Comparison of ENCODE assay signal across 9 cellular contexts in genomic region chr1:221740260-221740830, GRCh38. TPM values are rescaled to one million over a fixed set of nuclear protein-coding genes. Genes with fewer than 3 reads are reported as not detected.
A peak's percentile ranks its signal among the peaks of the same experiment; 100 is the strongest.
DNase-seq lines count a peak whose midpoint lies in the region; ATAC-seq, FAIRE-seq and TF ChIP-seq lines count a peak whose summit lies in the region.
"Had no signal": no experiment of that assay in that cellular context is flagged by ENCODE, and none has a peak within 500 bp of the region (broad histone marks: within the 10 kb centered on the region; RNA-seq: fewer than 3 reads in every experiment).

No MANE protein-coding gene starts in this region.

- no peak for DNase-seq in AG10803 (ENCODE audit: low read depth)
- no peak for DNase-seq in colonic mucosa
- no peak for DNase-seq in GF-D8 (lab: John Stamatoyannopoulos, UW)
- no peak for DNase-seq in D721Med (ENCODE audit: insufficient read length, low spot score)
- DNase-seq in NK-92 (lab: John Stamatoyannopoulos, UW; ENCODE audit: unreplicated experiment), result no peak
- DNase-seq: foreskin melanocyte had no signal

- intact Hi-C loops in colonic mucosa (cut with DNase I), result loop anchor here (10.0 kb wide), 1 partner anchor 264 kb away; no protein-coding TSS in a partner anchor

- peak overlapping the region; percentile 97 for H3K4me3 ChIP-seq in AG10803 (ENCODE audit: low read length)
- peak overlapping the region; percentile 80 for H3K4me3 ChIP-seq in HUES64 (ENCODE audit: low read length)
- H3K4me3 ChIP-seq in colonic mucosa, result peak overlapping the region; percentile 65
- peak overlapping the region; percentile 65 for H3K4me3 ChIP-seq in mucosa of stomach (ENCODE audit: low read length)

- H3K9me3 ChIP-seq in HUES64 (ENCODE audit: insufficient read depth, low read depth, low read length) (no peaks in the 10 kb centered on the region), colonic mucosa (no peaks in the 10 kb centered on the region), mucosa of stomach (ENCODE audit: control insufficient read depth, low read length) (no peaks in the 10 kb centered on the region)

- no peak for ATAC-seq in GM18867 (IDR thresholded peaks at IDR 0.05; ENCODE audit: unreplicated experiment)

- FAIRE-seq in D721Med (lab: Jason Lieb, UNC), result no peak

- H3K27me3 ChIP-seq in HUES64 (ENCODE audit: insufficient read depth, low read length) (peaks cover 21% of the 10 kb centered on the region), colonic mucosa (no peaks in the 10 kb centered on the region), mucosa of stomach (ENCODE audit: control insufficient read depth, insufficient read depth, low read length) (no peaks in the 10 kb centered on the region)

- WGBS in HUES64, result 15% methylated on average over 7 of the region's 7 CpGs

- H3K9ac ChIP-seq in HUES64 (ENCODE audit: low read depth, low read length) (no peak overlapping the region), colonic mucosa (ENCODE audit: low read depth in 2 of 2, low read length in 2 of 2) (peak overlapping the region; percentile 13 to 89), mucosa of stomach (ENCODE audit: low read length) (peak overlapping the region; percentile 95)

- H3K4me1 ChIP-seq in HUES64 (ENCODE audit: insufficient read depth, low read length) (peaks cover 16% of the 10 kb centered on the region), colonic mucosa (peaks cover 4% of the 10 kb centered on the region), mucosa of stomach (ENCODE audit: control insufficient read depth, insufficient read depth, low read length) (peaks cover 17% of the 10 kb centered on the region)

- H3K27ac ChIP-seq in HUES64 (ENCODE audit: low read depth, low read length) (no peak overlapping the region), colonic mucosa (no peak overlapping the region)

- TF ChIP-seq CTCF in AG10803 (conservative IDR thresholded peaks at IDR 0.05; ENCODE audit: low read length) (no peak), colonic mucosa (IDR thresholded peaks at IDR 0.05) (no peak), D721Med (IDR thresholded peaks at IDR 0.05; ENCODE audit: insufficient read depth, missing control alignments) (no peak)

- H3K36me3 ChIP-seq in HUES64 (ENCODE audit: insufficient read depth, low read length), result peaks cover 7% of the 10 kb centered on the region; the same call in 1 of the 2 replicates
- no peaks in the 10 kb centered on the region for H3K36me3 ChIP-seq in colonic mucosa
- H3K36me3 ChIP-seq in mucosa of stomach (ENCODE audit: control insufficient read depth, insufficient read depth, low read length), result no peaks in the 10 kb centered on the region

RNA-seq across cellular contexts. Expression of gene DUSP10, which starts 1.5 kb away (rescaled TPM):
- 2.5 TPM for polyA plus RNA-seq in HUES64 (2013, experiment 1 of 2)
- polyA plus RNA-seq in HUES64 (2013, experiment 2 of 2), result 2.2 TPM
- 1 to 10 TPM; 2.8 to 8.1 TPM for total RNA-seq in colonic mucosa
